In genomic region chr19:7642295-7643046, GRCh38 we compare ENCODE assay signal across 20 cellular contexts. TPM values are rescaled to one million over a fixed set of nuclear protein-coding genes. Genes with fewer than 3 reads are reported as not detected.
DNase-seq lines count a peak whose midpoint lies in the region; ATAC-seq, FAIRE-seq and TF ChIP-seq lines count a peak whose summit lies in the region.
"Had no signal": no experiment of that assay in that cellular context is flagged by ENCODE, and none has a peak within 500 bp of the region (broad histone marks: within the 10 kb centered on the region; RNA-seq: fewer than 3 reads in every experiment).

No MANE protein-coding gene starts in this region.

- H2AK5ac ChIP-seq in neuronal stem cell (ENCODE audit: low read depth, low read length) = peak overlapping the region; percentile 37

- H3K4me3 ChIP-seq in K562 = no peak overlapping the region
- H3K4me3 ChIP-seq in neuronal stem cell (ENCODE audit: low read length in 2 of 2) = no peak overlapping the region
- no peak overlapping the region for H3K4me3 ChIP-seq in A673 (ENCODE audit: low read depth, low read length, poor library complexity, severe bottlenecking)
- H3K4me3 ChIP-seq: A549, BLaER1, HAP-1 had no signal

- H3K23ac ChIP-seq in neuronal stem cell (ENCODE audit: low read depth, low read length, poor library complexity) = peak overlapping the region; percentile 55

- TF ChIP-seq RAD21 in K562 (CRISPR knock-in tag; conservative IDR thresholded peaks at IDR 0.05 in 1 of 2, IDR thresholded peaks at IDR 0.05 in 1 of 2) = no peak

- intact Hi-C loops in CD14-positive monocyte (cut with micrococcal nuclease) (no loop called here), K562 (cut with micrococcal nuclease) (no loop called here), A673 (cut with micrococcal nuclease; ENCODE audit: unreplicated experiment) (no loop called here)

- in situ Hi-C loops in K562 (cut with MboI) = no loop called here

- peaks cover 0 to 1% (median 0%) of the 10 kb centered on the region in 3 donors for H3K27me3 Mint-ChIP-seq in CD14-positive monocyte (ENCODE audit: low read depth in 3 of 3)
- no peaks in the 10 kb centered on the region for H3K27me3 Mint-ChIP-seq in activated CD4-positive, alpha-beta T cell treated with anti-CD3 and anti-CD28 coated beads, Interleukin-2, amount 10 ng/mL, durations not matched to agents 7 days and 5 days

- 92% methylated on average over 20 of the region's 27 CpGs for WGBS in K562 (ENCODE audit: insufficient coverage, low coverage, missing lambda C conversion rate)
- WGBS in neuronal stem cell (ENCODE audit: extremely low coverage in 2 of 2, insufficient read length in 2 of 2, insufficient replicate concordance in 1 of 2), 2 donors = no CpG with 5 or more reads among the region's 27 CpGs

- H3K18ac ChIP-seq in neuronal stem cell (ENCODE audit: low read length) = no peak overlapping the region

- H3K36me3 ChIP-seq in K562 (ENCODE audit: control insufficient read depth, insufficient read depth, low read length) (peaks cover 76% of the 10 kb centered on the region; the same call in 2 of the 3 replicates), neuronal stem cell (replicated peaks in 1 of 2; ENCODE audit: control insufficient read depth in 2 of 2, insufficient read depth in 2 of 2, low read length in 2 of 2) (peaks cover 0 to 3% of the 10 kb centered on the region in 2 donors), A673 (ENCODE audit: insufficient read depth, low read length, poor library complexity, severe bottlenecking) (no peaks in the 10 kb centered on the region)
- H3K36me3 ChIP-seq: HAP-1 had no signal

- no peak overlapping the region for H3K4me2 ChIP-seq in K562 (ENCODE audit: insufficient read depth, low read length)
- no peak overlapping the region for H3K4me2 ChIP-seq in neuronal stem cell (ENCODE audit: insufficient read depth, low read length, poor library complexity, severe bottlenecking)
- H3K4me2 ChIP-seq: A549, BLaER1 had no signal

- no peak overlapping the region for H4K91ac ChIP-seq in neuronal stem cell (ENCODE audit: low read depth, low read length, poor library complexity)

- peaks cover 5% of the 10 kb centered on the region for H3K79me1 ChIP-seq in neuronal stem cell (ENCODE audit: low read depth, low read length)

- ATAC-seq in K562 = no peak
- no peak for ATAC-seq in HG03045 (IDR thresholded peaks at IDR 0.05; ENCODE audit: unreplicated experiment)
- ATAC-seq: A549; CD8-positive, alpha-beta T cell had no signal

- H3K27ac Mint-ChIP-seq in CD14-positive monocyte = peak overlapping the region in 5 of 7 donors; percentile 35 to 81 (median 58)
- H3K27ac Mint-ChIP-seq in activated CD4-positive, alpha-beta T cell treated with anti-CD3 and anti-CD28 coated beads, Interleukin-2, amount 10 ng/mL, durations not matched to agents 7 days and 5 days = no peak overlapping the region
- H3K27ac Mint-ChIP-seq: CD8-positive, alpha-beta T cell had no signal

- no peak overlapping the region for H2BK12ac ChIP-seq in neuronal stem cell (ENCODE audit: low read length)

- H4K8ac ChIP-seq in neuronal stem cell (ENCODE audit: low read depth, low read length) = no peak overlapping the region

- H3K27ac ChIP-seq in K562 (ENCODE audit: extremely low read depth, low read depth, low read length) = no peak overlapping the region
- no peak overlapping the region for H3K27ac ChIP-seq in neuronal stem cell (replicated peaks; ENCODE audit: low read length)
- H3K27ac ChIP-seq in A673 (ENCODE audit: low read depth, low read length, poor library complexity, severe bottlenecking) = no peak overlapping the region
- H3K27ac ChIP-seq: A549, BLaER1, HL-60 had no signal

- FAIRE-seq in K562 (lab: Jason Lieb, UNC) = no peak
- FAIRE-seq: A549, GM19239 had no signal

- peaks cover 31% of the 10 kb centered on the region for H3K79me2 ChIP-seq in K562 (ENCODE audit: control insufficient read depth, insufficient read depth, low read length)

- H3K9me3 Mint-ChIP-seq in CD14-positive monocyte = peaks cover 0 to 2% (median 0%) of the 10 kb centered on the region in 7 donors
- H3K9me3 Mint-ChIP-seq in activated CD4-positive, alpha-beta T cell treated with anti-CD3 and anti-CD28 coated beads, Interleukin-2, amount 10 ng/mL, durations not matched to agents 7 days and 5 days = peaks cover 7% of the 10 kb centered on the region
- H3K9me3 Mint-ChIP-seq: CD8-positive, alpha-beta T cell had no signal

- H2AFZ ChIP-seq in K562 (ENCODE audit: low read depth, low read length) (no peak overlapping the region), neuronal stem cell (ENCODE audit: low read length) (no peak overlapping the region)

- H3K4me1 Mint-ChIP-seq in CD14-positive monocyte = peaks cover 67% of the 10 kb centered on the region
- peaks cover 24% of the 10 kb centered on the region for H3K4me1 Mint-ChIP-seq in activated CD4-positive, alpha-beta T cell treated with anti-CD3 and anti-CD28 coated beads, Interleukin-2, amount 10 ng/mL, durations not matched to agents 7 days and 5 days

- no peak overlapping the region for H3K4ac ChIP-seq in neuronal stem cell (ENCODE audit: low read length)

- H3K36me3 Mint-ChIP-seq in CD14-positive monocyte = peaks cover 49 to 82% of the 10 kb centered on the region in 2 donors
- H3K36me3 Mint-ChIP-seq in activated CD4-positive, alpha-beta T cell treated with anti-CD3 and anti-CD28 coated beads, Interleukin-2, amount 10 ng/mL, durations not matched to agents 7 days and 5 days (ENCODE audit: low read depth) = peaks cover 36% of the 10 kb centered on the region

- no peak overlapping the region for H3K4me3 Mint-ChIP-seq in CD14-positive monocyte
- H3K4me3 Mint-ChIP-seq in activated CD4-positive, alpha-beta T cell treated with anti-CD3 and anti-CD28 coated beads, Interleukin-2, amount 10 ng/mL, durations not matched to agents 7 days and 5 days = no peak overlapping the region
- H3K4me3 Mint-ChIP-seq: CD8-positive, alpha-beta T cell had no signal

- peaks cover 6% of the 10 kb centered on the region; the same call in 1 of the 2 replicates for H3K9me3 ChIP-seq in K562 (replicated peaks; ENCODE audit: control insufficient read depth, insufficient read depth, low read depth, low read length)
- H3K9me3 ChIP-seq in neuronal stem cell (replicated peaks in 1 of 2; ENCODE audit: control insufficient read depth in 2 of 2, insufficient read depth in 1 of 2, low read depth in 1 of 2, low read length in 2 of 2) = peaks cover 0 to 8% of the 10 kb centered on the region in 2 donors
- H3K9me3 ChIP-seq in A673 (ENCODE audit: low read depth, low read length, poor library complexity, severe bottlenecking) = no peaks in the 10 kb centered on the region
- H3K9me3 ChIP-seq: A549, BLaER1, HAP-1 had no signal

- H3K14ac ChIP-seq in neuronal stem cell (ENCODE audit: low read length) = peak overlapping the region; percentile 56

- DNase-seq in CD14-positive monocyte (ENCODE audit: low spot score) (no peak), K562 (ENCODE audit: extremely low read depth in 1 of 4, low spot score in 3 of 4) (no peak), neuronal stem cell (ENCODE audit: low spot score) (no peak), A673 (ENCODE audit: low spot score) (no peak)
- DNase-seq in activated CD4-positive, alpha-beta T cell treated with anti-CD3 and anti-CD28 coated beads, Interleukin-2, amount 10 ng/mL, durations not matched to agents 7 days and 5 days = no peak
- DNase-seq: Calu3; CD8-positive, alpha-beta T cell; DMS79 treated with DMSO at 0.1 percent for 48 hours; GF-D8; IMR-90; KBM-7 had no signal

- H3K4me1 ChIP-seq in K562 (replicated peaks in 1 of 2; ENCODE audit: control insufficient read depth in 2 of 2, insufficient read depth in 2 of 2, low read length in 2 of 2) (peaks cover 3 to 75% of the 10 kb centered on the region in 2 experiments; a peak in 4 of 5 replicates), neuronal stem cell (ENCODE audit: control insufficient read depth in 2 of 2, insufficient read depth in 1 of 2, low read depth in 1 of 2, low read length in 2 of 2) (peaks cover 0 to 3% of the 10 kb centered on the region in 2 donors), A673 (ENCODE audit: insufficient read depth, low read length, poor library complexity, severe bottlenecking) (no peaks in the 10 kb centered on the region)
- H3K4me1 ChIP-seq: A549, HAP-1 had no signal

- no peak overlapping the region for H2BK15ac ChIP-seq in neuronal stem cell (ENCODE audit: low read length)

- peak overlapping the region; percentile 82 for H2BK5ac ChIP-seq in neuronal stem cell (ENCODE audit: low read length)

- H3K9ac ChIP-seq in K562 (ENCODE audit: insufficient read depth in 1 of 2, low read depth in 2 of 2, low read length in 2 of 2) = 0 out of 4 replicates have a peak overlapping the region, but pooled peaks of 1 of the 2 experiments have one; percentile 14
- peak overlapping the region; percentile 4 for H3K9ac ChIP-seq in neuronal stem cell (ENCODE audit: low read depth, low read length, poor library complexity)
- H3K9ac ChIP-seq: BLaER1 had no signal

- BruUV-seq in K562 (replicated peaks; lab: Mats Ljungman, UMichigan) (no TSS peak), A673 (replicated peaks; lab: Mats Ljungman, UMichigan) (no TSS peak)

- TF ChIP-seq EP300 in K562 (IDR thresholded peaks at IDR 0.05; ENCODE audit: low read length) = no peak

- no peaks in the 10 kb centered on the region for H3K9me1 ChIP-seq in K562 (ENCODE audit: control insufficient read depth, insufficient read depth, low read length)

- no peak overlapping the region for H2BK120ac ChIP-seq in neuronal stem cell (ENCODE audit: low read depth, low read length)

- H4K20me1 ChIP-seq in K562 (replicated peaks; ENCODE audit: control insufficient read depth, insufficient read depth, low read length) = peaks cover 21% of the 10 kb centered on the region

- CTCF ChIA-PET in K562 (lab: Yijun Ruan, JAX; ENCODE audit: low intra/inter-chr PET ratio) (no interaction called here), A673 (lab: Charles Lee) (interaction anchor here (0.5 to 0.8 kb wide), 3 partner anchors 15 to 77 kb away, joined by 3 to 4 read pairs (median 3); partner anchors contain the start of gene TRAPPC5)
- CTCF ChIA-PET in activated CD4-positive, alpha-beta T cell treated with anti-CD3 and anti-CD28 coated beads, Interleukin-2, amount 10 ng/mL, durations not matched to agents 7 days and 5 days (lab: Charles Lee) = interaction anchor here (0.6 to 1.4 kb wide), 4 partner anchors 9 to 38 kb away, joined by 3 to 5 read pairs (median 3); partner anchors contain the start of gene TRAPPC5

- TF ChIP-seq CTCF in CD14-positive monocyte (IDR thresholded peaks at IDR 0.05) (no peak), K562 (IDR thresholded peaks at IDR 0.05 in 2 of 3, conservative IDR thresholded peaks at IDR 0.05 in 1 of 3; ENCODE audit: insufficient read depth in 2 of 3, low read depth in 1 of 3, low read length in 3 of 3) (no peak), A673 (conservative IDR thresholded peaks at IDR 0.05; ENCODE audit: low read depth, low read length) (no peak)

- POLR2A ChIA-PET in K562 (lab: Yijun Ruan, JAX) = interaction anchor here (0.5 to 1.1 kb wide), 3 partner anchors 13 to 116 kb away, joined by 3 read pairs; partner anchors contain the start of genes PET100 and XAB2
- POLR2A ChIA-PET in A673 (lab: Charles Lee; ENCODE audit: low non-redundant PET) = no interaction called here
- POLR2A ChIA-PET in activated CD4-positive, alpha-beta T cell treated with anti-CD3 and anti-CD28 coated beads, Interleukin-2, amount 10 ng/mL, durations not matched to agents 7 days and 5 days (lab: Charles Lee) = no interaction called here

- H3K27me3 ChIP-seq in K562 (ENCODE audit: control insufficient read depth in 2 of 2, insufficient read depth in 2 of 2, low read length in 2 of 2) (no peaks in the 10 kb centered on the region; a peak in 1 of 5 replicates), neuronal stem cell (ENCODE audit: control insufficient read depth in 3 of 3, insufficient read depth in 3 of 3, low read depth in 1 of 3, low read length in 3 of 3) (peaks cover 0 to 18% (median 2%) of the 10 kb centered on the region in 3 experiments), A673 (replicated peaks; ENCODE audit: insufficient read depth, low read depth, low read length, poor library complexity) (no peaks in the 10 kb centered on the region)
- H3K27me3 ChIP-seq: BLaER1 had no signal

- no peak for TF ChIP-seq POLR2A in K562 (conservative IDR thresholded peaks at IDR 0.05)

RNA-seq across cellular contexts. Expression of gene STXBP2, which starts 5.6 kb away (rescaled TPM):
- polyA plus RNA-seq in CD14-positive monocyte (100 to 1,000 TPM; 249 to 327 TPM), K562 (2011; rRNA removed) (141 and 157 TPM in 2 replicates), K562 (2014; fragmentation: Illumina TruSeq; extraction: Trizol) (71.3 and 102 TPM in 2 replicates), K562 (2014; fragmentation: Nextera tagmentation; extraction: Ambion mirVana) (1 to 10 TPM; 2.5 to 9.1 TPM), K562 (2014; rRNA removed) (142 and 145 TPM in 2 replicates)
- 1,097 and 1,923 TPM in 2 replicates for total RNA-seq in K562 (2011; cell fraction: chromatin; rRNA removed; ENCODE audit: low replicate concordance)
- 928 and 1,024 TPM in 2 replicates for total RNA-seq in K562 (2011; cell fraction: nucleolus; rRNA removed)
- 1,126 and 1,380 TPM in 2 replicates for total RNA-seq in K562 (2011; cell fraction: nucleoplasm; rRNA removed)
- total RNA-seq in K562 (2014; rRNA removed) (79.9 and 96.0 TPM in 2 replicates), K562 (2014; rRNA removed; fragmentation: Illumina TruSeq; extraction: Trizol) (29.8 and 31.6 TPM in 2 replicates), K562 (2015; rRNA removed; fragmentation: Illumina TruSeq; extraction: Trizol) (37.6 and 38.4 TPM in 2 replicates), K562 (2021) (136 and 163 TPM in 2 replicates), A673 (2021) (49.8 and 60.0 TPM in 2 replicates)
- polyA plus RNA-seq in K562 (2011; cell fraction: cytosol; rRNA removed) = 143 and 228 TPM in 2 replicates
- 689 and 874 TPM in 2 replicates for polyA plus RNA-seq in K562 (2011; cell fraction: nucleus; rRNA removed)
- 178 and 291 TPM in 2 replicates for polyA plus RNA-seq in K562 (2012)
- polyA minus RNA-seq in K562 (2011; rRNA and poly(A)+ RNA removed) = 674 and 952 TPM in 2 replicates
- 134 and 138 TPM in 2 replicates for polyA minus RNA-seq in K562 (2011; cell fraction: cytosol; rRNA and poly(A)+ RNA removed)
- 244 and 299 TPM in 2 replicates for polyA minus RNA-seq in K562 (2011; cell fraction: nucleus; rRNA and poly(A)+ RNA removed)
- 15.8 TPM for polyA plus RNA-seq in neuronal stem cell (2013, experiment 1 of 2)
- 14.9 TPM for polyA plus RNA-seq in neuronal stem cell (2013, experiment 2 of 2)
- total RNA-seq in activated CD4-positive, alpha-beta T cell treated with anti-CD3 and anti-CD28 coated beads, Interleukin-2, amount 10 ng/mL, durations not matched to agents 7 days and 5 days = 100 to 1,000 TPM; 131 to 158 TPM

RNA-seq across cellular contexts. Expression of gene PCP2, which starts 9.0 kb away (rescaled TPM):
- polyA plus RNA-seq in CD14-positive monocyte (not detected), K562 (2011; rRNA removed) (0.17 and 0.47 TPM in 2 replicates), K562 (2014; fragmentation: Illumina TruSeq; extraction: Trizol) (0.90 TPM in 1 of 2 replicates, not detected in the other), K562 (2014; fragmentation: Nextera tagmentation; extraction: Ambion mirVana) (under 1 TPM in 1 of 2 experiments, not detected in 1; 0.22 TPM), K562 (2014; rRNA removed) (1.3 and 1.6 TPM in 2 replicates)
- total RNA-seq in K562 (2011; cell fraction: chromatin; rRNA removed; ENCODE audit: low replicate concordance) = 1.8 TPM in 1 of 2 replicates, not detected in the other
- total RNA-seq in K562 (2011; cell fraction: nucleolus; rRNA removed) = 0.53 and 1.2 TPM in 2 replicates
- total RNA-seq in K562 (2011; cell fraction: nucleoplasm; rRNA removed) = 0.59 and 1.8 TPM in 2 replicates
- total RNA-seq in K562 (2014; rRNA removed) (0.73 and 1.5 TPM in 2 replicates), K562 (2014; rRNA removed; fragmentation: Illumina TruSeq; extraction: Trizol) (0.25 TPM in 1 of 2 replicates, not detected in the other), K562 (2015; rRNA removed; fragmentation: Illumina TruSeq; extraction: Trizol) (0.23 TPM in 1 of 2 replicates, not detected in the other), K562 (2021) (0.96 and 1.3 TPM in 2 replicates), A673 (2021) (not detected in 2 replicates)
- polyA plus RNA-seq in K562 (2011; cell fraction: cytosol; rRNA removed) = 0.49 and 0.79 TPM in 2 replicates
- polyA plus RNA-seq in K562 (2011; cell fraction: nucleus; rRNA removed) = 2.3 and 6.4 TPM in 2 replicates
- 1.7 and 3.8 TPM in 2 replicates for polyA plus RNA-seq in K562 (2012)
- polyA minus RNA-seq in K562 (2011; rRNA and poly(A)+ RNA removed) = not detected in 2 replicates
- not detected in 2 replicates for polyA minus RNA-seq in K562 (2011; cell fraction: cytosol; rRNA and poly(A)+ RNA removed)
- not detected in 2 replicates for polyA minus RNA-seq in K562 (2011; cell fraction: nucleus; rRNA and poly(A)+ RNA removed)
- not detected for polyA plus RNA-seq in neuronal stem cell (2013, experiment 1 of 2)
- polyA plus RNA-seq in neuronal stem cell (2013, experiment 2 of 2) = not detected
- total RNA-seq in activated CD4-positive, alpha-beta T cell treated with anti-CD3 and anti-CD28 coated beads, Interleukin-2, amount 10 ng/mL, durations not matched to agents 7 days and 5 days = 1 to 10 TPM in 1 of 2 experiments, under 1 TPM in 1; 0.82 to 1.2 TPM
- total RNA-seq: Calu3, H4, HT1080, IMR-90 had no signal
- polyA plus RNA-seq: AG04450, IMR-90 had no signal

RNA-seq across cellular contexts. Expression of gene PET100, which starts 12.9 kb away (rescaled TPM):
- polyA plus RNA-seq in CD14-positive monocyte = 100 to 1,000 TPM; 300 to 386 TPM
- total RNA-seq in K562 (2011; cell fraction: chromatin; rRNA removed; ENCODE audit: low replicate concordance) = 38.1 and 46.0 TPM in 2 replicates
- total RNA-seq in K562 (2011; cell fraction: nucleolus; rRNA removed) = 31.5 and 34.5 TPM in 2 replicates
- total RNA-seq in K562 (2011; cell fraction: nucleoplasm; rRNA removed) = 43.6 and 52.8 TPM in 2 replicates
- total RNA-seq in K562 (2014; rRNA removed) = 59.9 and 62.3 TPM in 2 replicates
- 116 and 120 TPM in 2 replicates for total RNA-seq in K562 (2014; rRNA removed; fragmentation: Illumina TruSeq; extraction: Trizol)
- 82.1 and 93.7 TPM in 2 replicates for total RNA-seq in K562 (2015; rRNA removed; fragmentation: Illumina TruSeq; extraction: Trizol)
- 147 and 160 TPM in 2 replicates for total RNA-seq in K562 (2021)
- 51.1 and 72.3 TPM in 2 replicates for polyA plus RNA-seq in K562 (2011; rRNA removed)
- polyA plus RNA-seq in K562 (2011; cell fraction: cytosol; rRNA removed) = 21.3 and 27.3 TPM in 2 replicates
- 33.8 and 34.8 TPM in 2 replicates for polyA plus RNA-seq in K562 (2011; cell fraction: nucleus; rRNA removed)
- 68.4 and 184 TPM in 2 replicates for polyA plus RNA-seq in K562 (2012)
- polyA plus RNA-seq in K562 (2014; fragmentation: Illumina TruSeq; extraction: Trizol) = 77.2 and 79.8 TPM in 2 replicates
- 100 to 1,000 TPM; 322 to 351 TPM for polyA plus RNA-seq in K562 (2014; fragmentation: Nextera tagmentation; extraction: Ambion mirVana)
- 98.3 and 111 TPM in 2 replicates for polyA plus RNA-seq in K562 (2014; rRNA removed)
- 14.1 and 14.8 TPM in 2 replicates for polyA minus RNA-seq in K562 (2011; rRNA and poly(A)+ RNA removed)
- 8.8 and 9.0 TPM in 2 replicates for polyA minus RNA-seq in K562 (2011; cell fraction: cytosol; rRNA and poly(A)+ RNA removed)
- 4.7 and 15.7 TPM in 2 replicates for polyA minus RNA-seq in K562 (2011; cell fraction: nucleus; rRNA and poly(A)+ RNA removed)
- 591 TPM for polyA plus RNA-seq in neuronal stem cell (2013, experiment 1 of 2)
- polyA plus RNA-seq in neuronal stem cell (2013, experiment 2 of 2) = 612 TPM
- 129 and 130 TPM in 2 replicates for total RNA-seq in A673 (2021)
- total RNA-seq in activated CD4-positive, alpha-beta T cell treated with anti-CD3 and anti-CD28 coated beads, Interleukin-2, amount 10 ng/mL, durations not matched to agents 7 days and 5 days = 100 to 1,000 TPM; 108 to 169 TPM

RNA-seq across cellular contexts. Expression of gene XAB2, which starts 13.1 kb away (rescaled TPM):
- polyA plus RNA-seq in CD14-positive monocyte = 1 to 10 TPM; 4.6 to 8.8 TPM
- total RNA-seq in K562 (2011; cell fraction: chromatin; rRNA removed; ENCODE audit: low replicate concordance) = 26.2 and 87.7 TPM in 2 replicates
- 82.9 and 84.2 TPM in 2 replicates for total RNA-seq in K562 (2011; cell fraction: nucleolus; rRNA removed)
- total RNA-seq in K562 (2011; cell fraction: nucleoplasm; rRNA removed) = 36.0 and 40.3 TPM in 2 replicates
- 43.7 and 54.6 TPM in 2 replicates for total RNA-seq in K562 (2014; rRNA removed)
- total RNA-seq in K562 (2014; rRNA removed; fragmentation: Illumina TruSeq; extraction: Trizol) = 5.6 and 7.6 TPM in 2 replicates
- total RNA-seq in K562 (2015; rRNA removed; fragmentation: Illumina TruSeq; extraction: Trizol) = 22.0 and 24.3 TPM in 2 replicates
- 58.3 and 58.7 TPM in 2 replicates for total RNA-seq in K562 (2021)
- polyA plus RNA-seq in K562 (2011; rRNA removed) = 19.1 and 36.3 TPM in 2 replicates
- polyA plus RNA-seq in K562 (2011; cell fraction: cytosol; rRNA removed) = 34.9 and 73.2 TPM in 2 replicates
- polyA plus RNA-seq in K562 (2011; cell fraction: nucleus; rRNA removed) = 90.6 and 116 TPM in 2 replicates
- 39.7 and 58.7 TPM in 2 replicates for polyA plus RNA-seq in K562 (2012)
- 20.0 and 33.9 TPM in 2 replicates for polyA plus RNA-seq in K562 (2014; fragmentation: Illumina TruSeq; extraction: Trizol)
- polyA plus RNA-seq in K562 (2014; fragmentation: Nextera tagmentation; extraction: Ambion mirVana) = under 1 TPM; 0.21 to 0.71 TPM
- 36.7 and 38.4 TPM in 2 replicates for polyA plus RNA-seq in K562 (2014; rRNA removed)
- 19.3 and 29.5 TPM in 2 replicates for polyA minus RNA-seq in K562 (2011; rRNA and poly(A)+ RNA removed)
- 50.8 and 65.5 TPM in 2 replicates for polyA minus RNA-seq in K562 (2011; cell fraction: cytosol; rRNA and poly(A)+ RNA removed)
- polyA minus RNA-seq in K562 (2011; cell fraction: nucleus; rRNA and poly(A)+ RNA removed) = 26.3 and 36.9 TPM in 2 replicates
- 25.9 TPM for polyA plus RNA-seq in neuronal stem cell (2013, experiment 1 of 2)
- 24.7 TPM for polyA plus RNA-seq in neuronal stem cell (2013, experiment 2 of 2)
- 46.8 and 50.4 TPM in 2 replicates for total RNA-seq in A673 (2021)
- 10 to 100 TPM; 46.0 to 50.0 TPM for total RNA-seq in activated CD4-positive, alpha-beta T cell treated with anti-CD3 and anti-CD28 coated beads, Interleukin-2, amount 10 ng/mL, durations not matched to agents 7 days and 5 days

RNA-seq across cellular contexts. Expression of gene RETN, which starts 26.4 kb away (rescaled TPM):
- polyA plus RNA-seq in CD14-positive monocyte (100 to 1,000 TPM in 1 of 2 donors, 10 to 100 TPM in 1; 60.0 to 119 TPM), K562 (2011; rRNA removed) (not detected in 2 replicates), K562 (2014; fragmentation: Illumina TruSeq; extraction: Trizol) (not detected in 2 replicates), K562 (2014; fragmentation: Nextera tagmentation; extraction: Ambion mirVana) (not detected), K562 (2014; rRNA removed) (not detected in 2 replicates)
- total RNA-seq in K562 (2011; cell fraction: chromatin; rRNA removed; ENCODE audit: low replicate concordance) = not detected in 2 replicates
- total RNA-seq in K562 (2011; cell fraction: nucleolus; rRNA removed) = not detected in 2 replicates
- total RNA-seq in K562 (2011; cell fraction: nucleoplasm; rRNA removed) = not detected in 2 replicates
- total RNA-seq in K562 (2014; rRNA removed) (not detected in 2 replicates), K562 (2014; rRNA removed; fragmentation: Illumina TruSeq; extraction: Trizol) (not detected in 2 replicates), K562 (2015; rRNA removed; fragmentation: Illumina TruSeq; extraction: Trizol) (not detected in 2 replicates), K562 (2021) (not detected in 2 replicates), A673 (2021) (not detected in 2 replicates)
- polyA plus RNA-seq in K562 (2011; cell fraction: cytosol; rRNA removed) = not detected in 2 replicates
- not detected in 2 replicates for polyA plus RNA-seq in K562 (2011; cell fraction: nucleus; rRNA removed)
- not detected in 2 replicates for polyA plus RNA-seq in K562 (2012)
- not detected in 2 replicates for polyA minus RNA-seq in K562 (2011; rRNA and poly(A)+ RNA removed)
- polyA minus RNA-seq in K562 (2011; cell fraction: cytosol; rRNA and poly(A)+ RNA removed) = not detected in 2 replicates
- not detected in 2 replicates for polyA minus RNA-seq in K562 (2011; cell fraction: nucleus; rRNA and poly(A)+ RNA removed)
- not detected for polyA plus RNA-seq in neuronal stem cell (2013, experiment 1 of 2)
- polyA plus RNA-seq in neuronal stem cell (2013, experiment 2 of 2) = not detected
- total RNA-seq in activated CD4-positive, alpha-beta T cell treated with anti-CD3 and anti-CD28 coated beads, Interleukin-2, amount 10 ng/mL, durations not matched to agents 7 days and 5 days = not detected
- total RNA-seq: Calu3; CD8-positive, alpha-beta T cell; H4; HT1080; IMR-90 had no signal
- polyA plus RNA-seq: A549, AG04450, IMR-90 had no signal
